ENCODE assay signal across 17 cellular contexts in genomic region chr1:243924588-243925349, GRCh38.
DNase-seq lines count a peak whose midpoint lies in the region; ATAC-seq and TF ChIP-seq lines count a peak whose summit lies in the region.
"Had no signal": no experiment of that assay in that cellular context is flagged by ENCODE, and none has a peak within 500 bp of the region (broad histone marks: within the 10 kb centered on the region; RNA-seq: fewer than 3 reads in every experiment).

No MANE protein-coding gene starts in this region.

- H3K4me1 ChIP-seq in mesendoderm (ENCODE audit: control insufficient read depth, low read depth, low read length): peaks cover 10% of the 10 kb centered on the region

- no peak overlapping the region for H2AK5ac ChIP-seq in mesendoderm (ENCODE audit: low read length)

- H3K27me3 ChIP-seq in mesendoderm (ENCODE audit: insufficient read depth, low read length, poor library complexity): no peaks in the 10 kb centered on the region

- H3K27ac ChIP-seq in mesendoderm (ENCODE audit: low read depth, low read length): peak overlapping the region; percentile 91
- H3K27ac ChIP-seq: RWPE1, thoracic aorta had no signal

- H3K56ac ChIP-seq in mesendoderm (ENCODE audit: low read length): peak overlapping the region; percentile 71

- no peak overlapping the region for H3K4ac ChIP-seq in mesendoderm (ENCODE audit: low read depth, low read length)

- H3K4me3 ChIP-seq in choroid plexus epithelial cell (ENCODE audit: low read depth, low read length): no peak overlapping the region
- H3K4me3 ChIP-seq in mesendoderm (ENCODE audit: low read length): no peak overlapping the region
- H3K4me3 ChIP-seq: heart left ventricle, thoracic aorta had no signal

- no peak overlapping the region for H2BK15ac ChIP-seq in mesendoderm (replicated peaks; ENCODE audit: low read depth)

- TF ChIP-seq CTCF in choroid plexus epithelial cell (conservative IDR thresholded peaks at IDR 0.05; ENCODE audit: low read depth, low read length): no peak

- H4K8ac ChIP-seq in mesendoderm (ENCODE audit: low read depth, low read length): no peak overlapping the region

- H3K36me3 Mint-ChIP-seq in immature natural killer cell: no peaks in the 10 kb centered on the region

- no peaks in the 10 kb centered on the region for H3K79me2 ChIP-seq in mesendoderm (ENCODE audit: control insufficient read depth, insufficient read depth, low read length)

- H3K27me3 Mint-ChIP-seq in immature natural killer cell (ENCODE audit: low read depth in 3 of 3): peaks cover 0 to 9% (median 0%) of the 10 kb centered on the region in 3 donors

- no peak overlapping the region for H3K27ac Mint-ChIP-seq in immature natural killer cell
- H3K27ac Mint-ChIP-seq: activated B cell treated with CpG ODN at 0.5 μM for 24 hours; activated naive CD8-positive, alpha-beta T cell treated with anti-CD3 and anti-CD28 coated beads, Interleukin-2, amount 50 U/mL, for 24 hours had no signal

- peak; percentile 37 for DNase-seq in GM04503 (ENCODE audit: low read depth)
- peak; percentile 54 for DNase-seq in NCI-H460 (ENCODE audit: extremely low read depth, low read depth)
- DNase-seq in choroid plexus epithelial cell (ENCODE audit: low read depth): peak; percentile 64
- DNase-seq in mesendoderm: peak; percentile 99
- DNase-seq in mucosa of gallbladder (ENCODE audit: low spot score): no peak
- DNase-seq in superior temporal gyrus (ENCODE audit: extremely low spot score): no peak
- no peak for DNase-seq in immature natural killer cell
- DNase-seq: activated B cell treated with CpG ODN at 0.5 μM for 24 hours; activated naive CD8-positive, alpha-beta T cell treated with anti-CD3 and anti-CD28 coated beads, Interleukin-2, amount 50 U/mL, for 24 hours; activated T-cell treated with anti-CD3 and anti-CD28 coated beads for 4 hours; heart left ventricle; MM.1S; nucleus accumbens; stimulated activated CD4-positive, alpha-beta T cell treated with anti-CD3 and anti-CD28 coated beads, Interleukin-12 subunit alpha, Interleukin-12 subunit beta, amount 100 ng/mL, for 4 hours had no signal

- no peaks in the 10 kb centered on the region for H3K36me3 ChIP-seq in mesendoderm (ENCODE audit: control insufficient read depth, insufficient read depth, low read length)
- H3K36me3 ChIP-seq: heart left ventricle, thoracic aorta had no signal

- WGBS in mesendoderm (ENCODE audit: extremely low coverage, insufficient coverage, low lambda C conversion rate): no CpG with 5 or more reads among the region's 11 CpGs

- H2BK120ac ChIP-seq in mesendoderm (ENCODE audit: low read depth, low read length): peak overlapping the region; percentile 86

- no peak overlapping the region for H4K5ac ChIP-seq in mesendoderm (ENCODE audit: low read length)

- H3K79me1 ChIP-seq in mesendoderm (ENCODE audit: low read length): no peaks in the 10 kb centered on the region

- H3K4me3 Mint-ChIP-seq in immature natural killer cell: no peak overlapping the region
- H3K4me3 Mint-ChIP-seq: activated B cell treated with CpG ODN at 0.5 μM for 24 hours; activated naive CD8-positive, alpha-beta T cell treated with anti-CD3 and anti-CD28 coated beads, Interleukin-2, amount 50 U/mL, for 24 hours had no signal

- peak overlapping the region; percentile 29 for H3K9ac ChIP-seq in mesendoderm (ENCODE audit: low read length)

- no peaks in the 10 kb centered on the region for H3K4me1 Mint-ChIP-seq in immature natural killer cell
- H3K4me1 Mint-ChIP-seq: activated B cell treated with CpG ODN at 0.5 μM for 24 hours; activated naive CD8-positive, alpha-beta T cell treated with anti-CD3 and anti-CD28 coated beads, Interleukin-2, amount 50 U/mL, for 24 hours had no signal

- peak overlapping the region; percentile 31 for H3K23ac ChIP-seq in mesendoderm (ENCODE audit: low read length)

- H3K9me3 Mint-ChIP-seq in immature natural killer cell: no peaks in the 10 kb centered on the region
- H3K9me3 Mint-ChIP-seq: activated B cell treated with CpG ODN at 0.5 μM for 24 hours; activated naive CD8-positive, alpha-beta T cell treated with anti-CD3 and anti-CD28 coated beads, Interleukin-2, amount 50 U/mL, for 24 hours had no signal

- ATAC-seq in activated CD4-positive, CD25-positive, alpha-beta regulatory T cell treated with anti-CD3 and anti-CD28 coated beads, Interleukin-2, amount 50 U/mL, for 24 hours: no peak
- ATAC-seq: activated naive CD8-positive, alpha-beta T cell treated with anti-CD3 and anti-CD28 coated beads, Interleukin-2, amount 50 U/mL, for 24 hours had no signal

- peak overlapping the region; percentile 85 for H2BK5ac ChIP-seq in mesendoderm (ENCODE audit: low read length)

- H3K4me2 ChIP-seq in mesendoderm (ENCODE audit: low read length): no peak overlapping the region

- H3K18ac ChIP-seq in mesendoderm (ENCODE audit: low read length): peak overlapping the region; percentile 97

Comparison
In these comparisons a context has a peak if more than half of its experiments do, and no peak if none do; other contexts are left out.
1. DNase-seq: peak in GM04503 (single experiment), NCI-H460 (single experiment), choroid plexus epithelial cell (single experiment) and mesendoderm (single experiment); none in mucosa of gallbladder (single experiment), superior temporal gyrus (single experiment) and immature natural killer cell (0 of 3).